Comparison of ENCODE assay signal across 8 cellular contexts in the genomic region with DNA sequence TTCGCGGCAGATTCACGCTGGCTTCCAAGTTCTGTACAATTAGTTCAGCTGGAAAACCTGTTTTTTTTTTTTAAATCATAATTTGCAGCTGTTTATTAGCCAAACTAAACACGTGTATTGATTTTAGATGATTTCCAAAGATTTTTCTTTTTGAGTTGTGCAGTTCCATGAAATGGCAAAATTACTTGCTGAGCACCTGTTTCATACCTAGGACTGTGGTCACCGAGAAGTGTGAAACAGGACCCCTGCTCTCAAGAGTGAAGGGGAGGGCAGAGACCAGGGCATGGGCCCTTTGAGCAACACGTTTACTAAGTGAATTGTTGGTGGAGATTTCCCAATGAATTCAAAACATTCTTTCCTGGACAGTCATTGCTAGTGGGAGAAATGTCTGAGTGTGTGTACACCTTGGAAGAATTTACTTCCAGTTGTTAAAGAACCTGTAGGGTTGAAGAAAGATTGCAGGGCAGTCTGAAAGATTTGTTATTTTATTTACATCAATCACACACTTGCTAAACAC. TPM values are rescaled to one million over a fixed set of nuclear protein-coding genes. Genes with fewer than 3 reads are reported as not detected.
DNase-seq lines count a peak whose midpoint lies in the region; ATAC-seq and TF ChIP-seq lines count a peak whose summit lies in the region.

No MANE protein-coding gene starts in this region.

- no peaks in the 10 kb centered on the region for H3K9me3 ChIP-seq in mesodermal cell (ENCODE audit: control insufficient read depth, low read length)

- peaks cover 13% of the 10 kb centered on the region for H3K4me1 ChIP-seq in mesodermal cell (ENCODE audit: control insufficient read depth, insufficient read depth, low read length, poor library complexity, severe bottlenecking)

- no peaks in the 10 kb centered on the region for H3K36me3 ChIP-seq in mesodermal cell (ENCODE audit: control insufficient read depth, insufficient read depth, low read length)

- 9 to 22% methylated on average over 1 to 4 of the region's 6 CpGs for WGBS in mesodermal cell (ENCODE audit: insufficient coverage in 2 of 2), 2 experiments

- DNase-seq in NCI-H226 (peak; percentile 92), cerebellar cortex (ENCODE audit: low spot score) (peak; percentile 33), NOMO-1 treated with dmso at 0.1 percent for 144 hours (lab: John Stamatoyannopoulos, UW; ENCODE audit: unreplicated experiment) (no peak), NCI-H524 treated with DMSO at 0.1 percent for 48 hours (lab: John Stamatoyannopoulos, UW) (no peak), HUDEP-2 (lab: John Stamatoyannopoulos, UW; ENCODE audit: unreplicated experiment in 76 of 76) (no peak)

- peak overlapping the region; percentile 75 for H3K27ac ChIP-seq in mesodermal cell (ENCODE audit: low read depth, low read length, severe bottlenecking)

- H3K4me3 ChIP-seq in GM12875 (ENCODE audit: low read depth, low read length) (peak overlapping the region; percentile 73), mesodermal cell (ENCODE audit: extremely low read depth, insufficient read depth, low read length, poor library complexity, severe bottlenecking) (peak overlapping the region; percentile 80)

- ATAC-seq in HG03469 (IDR thresholded peaks at IDR 0.05; ENCODE audit: unreplicated experiment) = no peak

- no peak for TF ChIP-seq CTCF in GM12875 (IDR thresholded peaks at IDR 0.05; ENCODE audit: borderline replicate concordance, insufficient read depth, low read depth, low read length)

RNA-seq across cellular contexts. Expression of gene SNX24, which starts 0.7 kb away (rescaled TPM):
- polyA plus RNA-seq in mesodermal cell (2013, experiment 1 of 2) = 14.7 TPM
- 21.8 TPM for polyA plus RNA-seq in mesodermal cell (2013, experiment 2 of 2)

Comparison
In these comparisons a context has a peak if more than half of its experiments do, and no peak if none do; other contexts are left out.
1. DNase-seq: peak in NCI-H226 (single experiment) and cerebellar cortex (single experiment); none in NOMO-1 treated with dmso at 0.1 percent for 144 hours (single experiment), NCI-H524 treated with DMSO at 0.1 percent for 48 hours (single experiment) and HUDEP-2 (0 of 76).